Comparison of ENCODE assay signal across 6 cellular contexts in genomic region chr16:1379863-1380174, GRCh38. TPM values are rescaled to one million over a fixed set of nuclear protein-coding genes. Genes with fewer than 3 reads are reported as not detected.
DNase-seq lines count a peak whose midpoint lies in the region; TF ChIP-seq lines count a peak whose summit lies in the region.

No MANE protein-coding gene starts in this region.

- H3K36me3 Mint-ChIP-seq in IgD-negative memory B cell = peaks cover 4% of the 10 kb centered on the region

- peak overlapping the region; percentile 72 to 81 (median 80) for H3K27ac Mint-ChIP-seq in IgD-negative memory B cell

- DNase-seq in 8988T (peak; percentile 52), fibroblast of pulmonary artery (ENCODE audit: low read depth) (no peak), SIG-M5 treated with dmso at 0.1 percent for 504 hours (lab: John Stamatoyannopoulos, UW; ENCODE audit: unreplicated experiment) (no peak)
- no peak for DNase-seq in effector CD4-positive, alpha-beta T cell
- no peak for DNase-seq in stimulated activated CD4-positive, alpha-beta T cell treated with anti-CD3 and anti-CD28 coated beads, Interleukin-4, amount 100 ng/mL, for 4 hours

- H3K4me1 Mint-ChIP-seq in IgD-negative memory B cell = peaks cover 4 to 10% (median 8%) of the 10 kb centered on the region in 3 donors

- H3K9me3 Mint-ChIP-seq in IgD-negative memory B cell = no peaks in the 10 kb centered on the region

- no peaks in the 10 kb centered on the region for H3K27me3 Mint-ChIP-seq in IgD-negative memory B cell

- H3K4me3 ChIP-seq in fibroblast of pulmonary artery (replicated peaks; ENCODE audit: low read depth, low read length) = peak overlapping the region; percentile 24

- peak overlapping the region; percentile 67 to 86 (median 78) for H3K4me3 Mint-ChIP-seq in IgD-negative memory B cell

- no peak for TF ChIP-seq CTCF in fibroblast of pulmonary artery (IDR thresholded peaks at IDR 0.05; ENCODE audit: low read length, missing control alignments)

RNA-seq across cellular contexts. Expression of gene GNPTG, which starts 28.1 kb away (rescaled TPM):
- polyA plus RNA-seq in IgD-negative memory B cell = 55.9 TPM

RNA-seq across cellular contexts. Expression of gene TSR3, which starts 28.1 kb away (rescaled TPM):
- 116 TPM for polyA plus RNA-seq in IgD-negative memory B cell

RNA-seq across cellular contexts. Expression of gene UNKL, which starts 34.7 kb away (rescaled TPM):
- polyA plus RNA-seq in IgD-negative memory B cell = 9.2 TPM

RNA-seq across cellular contexts. Expression of gene UQCC4, which starts 40.7 kb away (rescaled TPM):
- 37.0 TPM for polyA plus RNA-seq in IgD-negative memory B cell

RNA-seq across cellular contexts. Expression of gene BAIAP3, which starts 46.4 kb away (rescaled TPM):
- 26.0 TPM for polyA plus RNA-seq in IgD-negative memory B cell
